Comparison of ENCODE assay signal across 9 cellular contexts in the genomic region with DNA sequence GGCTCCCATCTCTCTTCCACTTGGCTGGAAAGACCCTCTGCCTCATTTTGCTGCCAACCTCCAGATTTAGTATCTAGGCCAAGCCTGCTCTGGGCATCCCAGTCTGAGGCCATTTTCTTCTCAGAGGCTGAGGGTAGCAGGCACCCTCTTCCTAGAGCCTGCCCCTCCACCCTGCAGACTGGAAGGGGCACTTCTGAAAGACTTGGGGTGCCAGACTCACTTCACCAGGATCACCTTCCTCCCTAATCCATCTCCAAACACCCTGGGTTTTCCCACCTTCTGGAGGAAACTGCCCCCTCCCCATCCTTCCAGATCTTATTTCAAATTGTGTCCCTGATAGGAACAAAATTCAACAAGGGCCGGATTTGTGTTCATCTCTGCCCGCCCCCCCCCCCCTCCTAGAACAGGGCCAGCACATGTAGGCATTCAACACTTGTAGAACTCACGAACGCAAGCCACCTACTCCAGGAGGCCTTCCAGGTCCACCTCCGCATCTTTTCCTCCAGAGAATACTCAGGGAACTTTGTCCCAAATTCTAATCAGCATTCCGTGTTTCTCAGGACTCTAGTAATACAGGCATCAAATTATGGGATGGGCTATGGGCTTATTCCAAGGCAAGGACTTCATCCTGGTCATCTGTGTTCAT. TPM values are rescaled to one million over a fixed set of nuclear protein-coding genes. Genes with fewer than 3 reads are reported as not detected.
DNase-seq lines count a peak whose midpoint lies in the region; ATAC-seq and TF ChIP-seq lines count a peak whose summit lies in the region.
"Had no signal": no experiment of that assay in that cellular context is flagged by ENCODE, and none has a peak within 500 bp of the region (broad histone marks: within the 10 kb centered on the region; RNA-seq: fewer than 3 reads in every experiment).

No MANE protein-coding gene starts in this region.

- no peak for ATAC-seq in HG03095 (IDR thresholded peaks at IDR 0.05; ENCODE audit: unreplicated experiment)

- no peaks in the 10 kb centered on the region for H3K27me3 Mint-ChIP-seq in CD8-positive, alpha-beta memory T cell
- H3K27me3 Mint-ChIP-seq in nephron (ENCODE audit: low read depth), result no peaks in the 10 kb centered on the region

- CTCF ChIA-PET in CD8-positive, alpha-beta memory T cell (lab: Charles Lee), result interaction anchor here (0.9 to 6.4 kb wide), 11 partner anchors 8 to 234 kb away, joined by 3 to 144 read pairs (median 8); partner anchors contain the start of gene YPEL4

- H3K27ac ChIP-seq in CD8-positive, alpha-beta memory T cell (ENCODE audit: low read depth, low read length), result peak overlapping the region; percentile 86
- H3K27ac ChIP-seq in OCI-LY1 (ENCODE audit: low read depth, low read length, poor library complexity, severe bottlenecking) (peak overlapping the region; percentile 56), cingulate gyrus (ENCODE audit: low read depth, low read length) (peak overlapping the region; percentile 89)

- H4K20me1 ChIP-seq in OCI-LY1 (ENCODE audit: insufficient read depth, low read length), result no peaks in the 10 kb centered on the region

- H3K9me2 ChIP-seq in OCI-LY1 (ENCODE audit: low read depth, low read length), result no peaks in the 10 kb centered on the region

- peaks cover 35% of the 10 kb centered on the region for H3K4me1 ChIP-seq in CD8-positive, alpha-beta memory T cell (ENCODE audit: insufficient read depth, low read length)
- peaks cover 16% of the 10 kb centered on the region for H3K4me1 ChIP-seq in OCI-LY1 (ENCODE audit: insufficient read depth, low read length, severe bottlenecking)

- no peaks in the 10 kb centered on the region for H3K27me3 ChIP-seq in CD8-positive, alpha-beta memory T cell (ENCODE audit: insufficient read depth, low read length, poor library complexity, severe bottlenecking)
- no peaks in the 10 kb centered on the region for H3K27me3 ChIP-seq in OCI-LY1 (ENCODE audit: insufficient read depth, low read length)

- H3K36me3 Mint-ChIP-seq in CD8-positive, alpha-beta memory T cell, result peaks cover 0 to 35% (median 0%) of the 10 kb centered on the region in 3 donors
- H3K36me3 Mint-ChIP-seq in nephron (ENCODE audit: low read depth), result peaks cover 5% of the 10 kb centered on the region

- POLR2A ChIA-PET in CD8-positive, alpha-beta memory T cell (lab: Charles Lee), result no interaction called here

- peak overlapping the region; percentile 88 to 99 (median 96) for H3K27ac Mint-ChIP-seq in CD8-positive, alpha-beta memory T cell
- H3K27ac Mint-ChIP-seq in nephron, result peak overlapping the region; percentile 69 to 89 (median 73)

- no peaks in the 10 kb centered on the region for H3K36me3 ChIP-seq in CD8-positive, alpha-beta memory T cell (ENCODE audit: insufficient read depth, low read length)
- H3K36me3 ChIP-seq in OCI-LY1 (ENCODE audit: insufficient read depth, low read length), result no peaks in the 10 kb centered on the region

- H3K79me2 ChIP-seq in OCI-LY1 (ENCODE audit: insufficient read depth, low read length), result no peaks in the 10 kb centered on the region

- H3K4me3 ChIP-seq in CD8-positive, alpha-beta memory T cell (ENCODE audit: low read length), result peak overlapping the region; percentile 92
- peak overlapping the region; percentile 99 for H3K4me3 ChIP-seq in OCI-LY1 (ENCODE audit: low read depth, low read length, poor library complexity, severe bottlenecking)

- no peaks in the 10 kb centered on the region for H3F3A ChIP-seq in OCI-LY1 (ENCODE audit: insufficient read depth, low read length)

- H3K9me3 ChIP-seq in CD8-positive, alpha-beta memory T cell (ENCODE audit: low read length), result no peaks in the 10 kb centered on the region
- H3K9me3 ChIP-seq in OCI-LY1 (ENCODE audit: low read length), result no peaks in the 10 kb centered on the region

- TF ChIP-seq CTCF in OCI-LY1 (IDR thresholded peaks at IDR 0.05; ENCODE audit: low read length) (no peak), nephron (IDR thresholded peaks at IDR 0.05; ENCODE audit: unreplicated experiment in 3 of 3) (no peak)

- peak overlapping the region; percentile 84; the same call in 1 of the 2 replicates for H2AFZ ChIP-seq in OCI-LY1 (ENCODE audit: low read length)

- in situ Hi-C loops in G401 (cut with HindIII; ENCODE audit: low sequenced_read_pairs), result no loop called here

- peak overlapping the region; percentile 95 to 100 (median 99) for H3K4me3 Mint-ChIP-seq in CD8-positive, alpha-beta memory T cell
- H3K4me3 Mint-ChIP-seq in nephron, result peak overlapping the region; percentile 91 to 99 (median 92)

- peaks cover 51 to 61% (median 55%) of the 10 kb centered on the region in 3 donors for H3K4me1 Mint-ChIP-seq in CD8-positive, alpha-beta memory T cell
- H3K4me1 Mint-ChIP-seq in nephron, result peaks cover 29% of the 10 kb centered on the region

- DNase-seq in CD8-positive, alpha-beta memory T cell, result peak in 1 of 5 donors; percentile 13
- no peak for DNase-seq in G401 (ENCODE audit: low spot score)
- DNase-seq in epidermal melanocyte (ENCODE audit: insufficient read length, low spot score), result no peak
- DNase-seq in NCI-H1436 (lab: John Stamatoyannopoulos, UW), result no peak

- H3K9ac ChIP-seq in OCI-LY1 (ENCODE audit: low read length), result peak overlapping the region; percentile 96

- H3K4me2 ChIP-seq in OCI-LY1 (ENCODE audit: low read length), result peak overlapping the region; percentile 96

- no peaks in the 10 kb centered on the region for H3K9me3 Mint-ChIP-seq in CD8-positive, alpha-beta memory T cell
- no peaks in the 10 kb centered on the region for H3K9me3 Mint-ChIP-seq in nephron

RNA-seq across cellular contexts. Expression of gene UBE2L6, which starts 0.8 kb away (rescaled TPM):
- total RNA-seq in CD8-positive, alpha-beta memory T cell, result 10 to 100 TPM; 74.9 to 79.2 TPM
- 286 TPM for polyA plus RNA-seq in CD8-positive, alpha-beta memory T cell
- 35.9 and 40.3 TPM in 2 replicates for total RNA-seq in G401 (2014; rRNA removed; shearing (Covaris generic))

RNA-seq across cellular contexts. Expression of gene SMTNL1, which starts 29.3 kb away (rescaled TPM):
- not detected for total RNA-seq in CD8-positive, alpha-beta memory T cell
- 0.16 TPM for polyA plus RNA-seq in CD8-positive, alpha-beta memory T cell
- not detected in 2 replicates for total RNA-seq in G401 (2014; rRNA removed; shearing (Covaris generic))
- total RNA-seq: lung microvascular endothelial cell had no signal

RNA-seq across cellular contexts. Expression of gene SERPING1, which starts 30.8 kb away (rescaled TPM):
- not detected for total RNA-seq in CD8-positive, alpha-beta memory T cell
- polyA plus RNA-seq in CD8-positive, alpha-beta memory T cell, result not detected
- total RNA-seq in G401 (2014; rRNA removed; shearing (Covaris generic)), result 22.3 and 22.8 TPM in 2 replicates

RNA-seq across cellular contexts. Expression of gene TIMM10, which starts 36.1 kb away (rescaled TPM):
- total RNA-seq in CD8-positive, alpha-beta memory T cell, result 100 to 1,000 TPM; 151 to 154 TPM
- 72.2 TPM for polyA plus RNA-seq in CD8-positive, alpha-beta memory T cell
- total RNA-seq in G401 (2014; rRNA removed; shearing (Covaris generic)), result 36.2 and 53.0 TPM in 2 replicates

RNA-seq across cellular contexts. Expression of gene SLC43A1, which starts 51.2 kb away (rescaled TPM):
- 10 to 100 TPM; 24.2 to 25.3 TPM for total RNA-seq in CD8-positive, alpha-beta memory T cell
- 23.5 TPM for polyA plus RNA-seq in CD8-positive, alpha-beta memory T cell
- total RNA-seq in G401 (2014; rRNA removed; shearing (Covaris generic)), result 8.8 and 15.1 TPM in 2 replicates

Comparison
In these comparisons a context has a peak if more than half of its experiments do, and no peak if none do; other contexts are left out.
1. RNA of gene SERPING1, which starts 30.8 kb away (total RNA-seq): 22.3 to 22.8 TPM in G401; not detected in CD8-positive, alpha-beta memory T cell; every median in the first group is over 10 times any median in the second.
2. Peak in every context shown above with its lines, with median percentiles within 50 percentile points of each other: H3K27ac ChIP-seq.